ENCODE assay signal across 8 cellular contexts in the genomic region with DNA sequence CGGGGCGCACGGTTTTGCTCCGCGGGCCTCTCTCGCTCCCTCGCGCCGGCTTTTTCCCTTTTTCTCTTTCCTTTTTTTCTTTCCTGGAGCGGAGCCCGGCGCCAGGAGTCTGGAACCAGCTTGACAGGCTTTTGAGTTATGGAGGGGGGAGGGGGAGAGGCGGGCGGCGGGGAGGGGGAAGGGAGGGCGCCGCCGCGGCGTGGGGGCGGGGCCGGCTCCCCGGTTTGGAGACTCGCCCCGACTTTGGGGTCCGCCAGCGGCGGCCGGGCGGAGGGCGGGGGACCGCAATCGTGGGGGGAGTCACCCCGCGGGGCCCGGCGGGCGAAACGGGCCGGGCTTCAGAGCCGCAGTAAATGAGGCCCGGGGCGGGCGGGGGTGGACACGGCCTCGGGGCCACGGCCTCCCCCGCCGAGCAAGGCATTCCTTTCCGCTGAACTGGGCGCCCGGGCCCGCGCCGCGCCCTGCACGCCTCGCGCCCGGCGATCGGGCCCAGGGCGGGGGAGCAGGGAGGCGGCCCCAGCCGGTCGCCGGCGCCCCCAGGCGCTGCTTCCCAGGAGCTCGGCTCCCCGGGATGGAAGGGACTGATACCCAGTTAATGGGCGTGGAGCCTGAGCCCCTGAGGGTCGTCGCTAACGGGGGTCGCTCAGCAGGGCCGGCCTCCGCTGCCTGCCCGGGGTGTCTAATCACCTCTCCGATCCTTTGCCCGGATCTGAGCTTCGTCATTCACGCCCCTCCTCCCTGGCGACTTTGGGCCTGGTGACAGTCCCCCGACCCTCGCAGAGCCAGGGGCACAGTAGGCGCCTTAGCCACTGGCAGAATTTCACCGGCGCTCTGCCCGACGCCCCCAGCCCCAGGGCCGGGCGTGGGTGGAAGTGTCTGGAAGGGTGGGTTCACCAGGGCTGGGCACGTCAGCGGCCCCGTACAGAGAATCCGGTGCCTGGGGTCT.
DNase-seq lines count a peak whose midpoint lies in the region; ATAC-seq, FAIRE-seq and TF ChIP-seq lines count a peak whose summit lies in the region.

No MANE protein-coding gene starts in this region.

- POLR2A ChIA-PET in CD8-positive, alpha-beta memory T cell (lab: Charles Lee): interaction anchor here (1.0 to 1.1 kb wide), 2 partner anchors 18 to 22 kb away, joined by 3 read pairs; no protein-coding TSS in a partner anchor
- POLR2A ChIA-PET in HepG2 (lab: Yijun Ruan, JAX): interaction anchor here (0.8 to 2.3 kb wide), 4 partner anchors 14 to 305 kb away, joined by 3 to 13 read pairs (median 6); a partner anchor contains a TSS

- FAIRE-seq in HepG2 (lab: Jason Lieb, UNC) (no peak), GM12891 (lab: Jason Lieb, UNC) (no peak)

- no peaks in the 10 kb centered on the region for H3K36me3 ChIP-seq in CD8-positive, alpha-beta memory T cell (ENCODE audit: insufficient read depth, low read length)
- no peaks in the 10 kb centered on the region for H3K36me3 ChIP-seq in duodenal mucosa (ENCODE audit: control insufficient read depth in 1 of 2, insufficient read depth in 2 of 2, low read length in 2 of 2)
- no peaks in the 10 kb centered on the region for H3K36me3 ChIP-seq in HepG2 (replicated peaks in 1 of 2; ENCODE audit: control insufficient read depth in 1 of 2, insufficient read depth in 2 of 2, low read length in 2 of 2)

- no peaks in the 10 kb centered on the region for H3K79me2 ChIP-seq in HepG2 (ENCODE audit: insufficient read depth, low read length)

- WGBS in HepG2 (ENCODE audit: low lambda C conversion rate): 94% methylated on average over 72 of the region's 97 CpGs

- peak overlapping the region; percentile 42 to 99 (median 80) for H3K27ac Mint-ChIP-seq in CD8-positive, alpha-beta memory T cell

- CTCF ChIA-PET in CD8-positive, alpha-beta memory T cell (lab: Charles Lee): interaction anchor here (1.2 to 3.4 kb wide), 2 partner anchors 22 to 24 kb away, joined by 3 to 9 read pairs; no protein-coding TSS in a partner anchor
- CTCF ChIA-PET in HepG2 (lab: Yijun Ruan, JAX; ENCODE audit: low intra/inter-chr PET ratio, low total read pairs): no interaction called here

- H3K4me3 ChIP-seq in CD8-positive, alpha-beta memory T cell (ENCODE audit: low read length): peak overlapping the region; percentile 22
- H3K4me3 ChIP-seq in LNCaP clone FGC (ENCODE audit: low read depth, low read length) (peak overlapping the region; percentile 42), WI38 (ENCODE audit: low read depth, low read length) (peak overlapping the region; percentile 50), duodenal mucosa (ENCODE audit: low read depth in 1 of 2, low read length in 2 of 2) (peak overlapping the region; percentile 40 to 61), HepG2 (replicated peaks in 1 of 3; ENCODE audit: insufficient read depth in 1 of 3, low read depth in 2 of 3, low read length in 3 of 3) (no peak overlapping the region; a peak in 1 of 6 replicates)

- peaks cover 23% of the 10 kb centered on the region for H3K4me1 ChIP-seq in CD8-positive, alpha-beta memory T cell (ENCODE audit: insufficient read depth, low read length)
- H3K4me1 ChIP-seq in duodenal mucosa (ENCODE audit: control insufficient read depth in 1 of 2, insufficient read depth in 2 of 2, low read length in 2 of 2) (peaks cover 34 to 37% of the 10 kb centered on the region in 2 donors), HepG2 (ENCODE audit: insufficient read depth, low read length) (peaks cover 82% of the 10 kb centered on the region)

- TF ChIP-seq RAD21 in HepG2 (CRISPR knock-in tag; IDR thresholded peaks at IDR 0.05): no peak

- no peaks in the 10 kb centered on the region for H3K27me3 ChIP-seq in CD8-positive, alpha-beta memory T cell (ENCODE audit: insufficient read depth, low read length, poor library complexity, severe bottlenecking)
- no peaks in the 10 kb centered on the region for H3K27me3 ChIP-seq in duodenal mucosa (ENCODE audit: control insufficient read depth in 1 of 2, insufficient read depth in 2 of 2, low read length in 2 of 2)
- no peaks in the 10 kb centered on the region for H3K27me3 ChIP-seq in HepG2 (ENCODE audit: control insufficient read depth in 1 of 2, insufficient read depth in 2 of 2, low read length in 2 of 2)

- H3K4me2 ChIP-seq in HepG2 (ENCODE audit: low read depth, low read length): peak overlapping the region; percentile 69; the same call in 1 of the 2 replicates

- no peak for ATAC-seq in HepG2

- DNase-seq in CD8-positive, alpha-beta memory T cell: peak in 1 of 5 donors; percentile 67
- DNase-seq in LNCaP clone FGC (ENCODE audit: low read depth) (no peak), HepG2 (ENCODE audit: low spot score) (no peak), GM12891 (ENCODE audit: insufficient read length, low spot score) (no peak), SKM-1 (lab: John Stamatoyannopoulos, UW; ENCODE audit: unreplicated experiment) (no peak)
- peak; percentile 53 for DNase-seq in stimulated activated CD8-positive, alpha-beta memory T cell treated with anti-CD3 and anti-CD28 coated beads, Interleukin-4, amount 100 ng/mL, for 48 hours

- H3K27me3 Mint-ChIP-seq in CD8-positive, alpha-beta memory T cell: no peaks in the 10 kb centered on the region

- TF ChIP-seq POLR2A in HepG2 (IDR thresholded peaks at IDR 0.05; ENCODE audit: insufficient read depth in 1 of 2, low read depth in 2 of 2, low read length in 2 of 2): no peak
- TF ChIP-seq POLR2A in GM12891 (IDR thresholded peaks at IDR 0.05; ENCODE audit: low read depth, low read length): no peak

- H4K20me1 ChIP-seq in HepG2 (ENCODE audit: insufficient read depth, low read length): no peaks in the 10 kb centered on the region

- no peaks in the 10 kb centered on the region for H3K9me3 Mint-ChIP-seq in CD8-positive, alpha-beta memory T cell

- peaks cover 9 to 49% (median 15%) of the 10 kb centered on the region in 3 donors for H3K4me1 Mint-ChIP-seq in CD8-positive, alpha-beta memory T cell

- in situ Hi-C loops in HepG2 (cut with HindIII; ENCODE audit: extremely low pct_ligation_motif_present, low pct_unique_long_range_greater_than_20kb): no loop called here

- intact Hi-C loops in HepG2 (cut with micrococcal nuclease; ENCODE audit: unreplicated experiment): loop anchor here (10.0 kb wide), 1 partner anchor 308 kb away; a partner anchor contains a TSS

- no TSS peak for BruUV-seq in HepG2 (replicated peaks; lab: Mats Ljungman, UMichigan)

- peak overlapping the region; percentile 82 for H3K27ac ChIP-seq in CD8-positive, alpha-beta memory T cell (ENCODE audit: low read depth, low read length)
- H3K27ac ChIP-seq in duodenal mucosa (ENCODE audit: low read depth, low read length) (peak overlapping the region; percentile 97), HepG2 (ENCODE audit: extremely low read length, insufficient read depth, low read length) (no peak overlapping the region)

- TF ChIP-seq CTCF in LNCaP clone FGC (IDR thresholded peaks at IDR 0.05; ENCODE audit: control insufficient read depth, extremely low read depth, insufficient read depth): no peak
- TF ChIP-seq CTCF in WI38 (IDR thresholded peaks at IDR 0.05; ENCODE audit: low read depth, low read length): 0 out of 2 replicates have a peak, but pooled peaks have one; percentile 2
- no peak for TF ChIP-seq CTCF in HepG2 (CRISPR knock-in tag; IDR thresholded peaks at IDR 0.05)

- H3K4me3 Mint-ChIP-seq in CD8-positive, alpha-beta memory T cell: peak overlapping the region; percentile 40 to 84 (median 65)

- TF ChIP-seq EP300 in HepG2 (IDR thresholded peaks at IDR 0.05; ENCODE audit: low read depth in 2 of 2, low read length in 2 of 2) (no peak), HepG2 (CRISPR knock-in tag; IDR thresholded peaks at IDR 0.05; ENCODE audit: borderline replicate concordance) (no peak)

- no peaks in the 10 kb centered on the region for H3K9me3 ChIP-seq in CD8-positive, alpha-beta memory T cell (ENCODE audit: low read length)
- H3K9me3 ChIP-seq in duodenal mucosa (ENCODE audit: control insufficient read depth in 1 of 2, low read length in 2 of 2) (no peaks in the 10 kb centered on the region), HepG2 (ENCODE audit: low read length) (no peaks in the 10 kb centered on the region)

- H3K9ac ChIP-seq in duodenal mucosa (ENCODE audit: low read depth in 1 of 2, low read length in 2 of 2) (peak overlapping the region; percentile 84 to 90), HepG2 (ENCODE audit: insufficient read depth, low read depth, low read length) (peak overlapping the region; percentile 34; the same call in 1 of the 2 replicates)

- H3K36me3 Mint-ChIP-seq in CD8-positive, alpha-beta memory T cell: peaks cover 0 to 2% (median 0%) of the 10 kb centered on the region in 3 donors

- no peak overlapping the region for H2AFZ ChIP-seq in HepG2 (ENCODE audit: low read length)

TF ChIP-seq in HepG2, 621 proteins besides CTCF, POLR2A, EP300 and RAD21 (continues in another document):
- TF ChIP-seq JUNB (CRISPR knock-in tag; IDR thresholded peaks at IDR 0.05; ENCODE audit: borderline replicate concordance) (no peak), NONO (IDR thresholded peaks at IDR 0.05) (no peak), NONO (CRISPR knock-in tag; conservative IDR thresholded peaks at IDR 0.05) (no peak), AGO2 (optimal IDR thresholded peaks at IDR 0.05; ENCODE audit: low read depth, low read length) (peak; percentile 27)

TF ChIP-seq in GM12891, 5 proteins besides CTCF, POLR2A, EP300 and RAD21:
- TF ChIP-seq POLR2AphosphoS5 (IDR thresholded peaks at IDR 0.05; ENCODE audit: low read depth, low read length) (no peak), SPI1 (IDR thresholded peaks at IDR 0.05; ENCODE audit: low read depth, low read length) (no peak), TAF1 (IDR thresholded peaks at IDR 0.05; ENCODE audit: low read depth, low read length) (no peak), PAX5 (IDR thresholded peaks at IDR 0.05; ENCODE audit: insufficient read depth, low read length, severe bottlenecking) (no peak), POU2F2 (IDR thresholded peaks at IDR 0.05; ENCODE audit: low read depth, low read length) (no peak)

Comparison
In these comparisons a context has a peak if more than half of its experiments do, and no peak if none do; other contexts are left out.
1. H3K4me3 ChIP-seq: peak in CD8-positive, alpha-beta memory T cell (single experiment), LNCaP clone FGC (single experiment), WI38 (single experiment) and duodenal mucosa (2 of 2); none in HepG2 (0 of 3).